In genomic region chr18:73119574-73119973, GRCh38 we compare ENCODE assay signal across 20 cellular contexts.
"Had no signal": no experiment of that assay in that cellular context is flagged by ENCODE, and none has a peak within 500 bp of the region (broad histone marks: within the 10 kb centered on the region; RNA-seq: fewer than 3 reads in every experiment).

No MANE protein-coding gene starts in this region.

- H3K9me3 Mint-ChIP-seq: activated CD4-positive, alpha-beta T cell treated with anti-CD3 and anti-CD28 coated beads, Interleukin-2, amount 10 ng/mL, durations not matched to agents 24 days and 14 days; brain; dendritic cell treated with granulocyte-macrophage colony-stimulating factor and Interleukin-4, amounts not matched to agents 40 ng/mL and 50 ng/mL, for 4 days had no signal

- H3K36me3 Mint-ChIP-seq: activated naive CD4-positive, alpha-beta T cell treated with anti-CD3 and anti-CD28 coated beads, Interleukin-2, amount 50 U/mL, for 24 hours; brain; natural killer cell; stimulated activated effector memory CD8-positive, alpha-beta T cell treated with anti-CD3 and anti-CD28 coated beads, Interleukin-12 subunit alpha, Interleukin-12 subunit beta, amount 100 ng/mL, for 72 hours had no signal

- H3K4me3 Mint-ChIP-seq: activated CD4-positive, alpha-beta T cell treated with anti-CD3 and anti-CD28 coated beads, Interleukin-2, amount 10 ng/mL, durations not matched to agents 24 days and 14 days; activated naive CD4-positive, alpha-beta T cell treated with anti-CD3 and anti-CD28 coated beads, Interleukin-2, amount 50 U/mL, for 24 hours; brain; central memory CD8-positive, alpha-beta T cell; dendritic cell treated with granulocyte-macrophage colony-stimulating factor and Interleukin-4, amounts not matched to agents 40 ng/mL and 50 ng/mL, for 4 days; effector memory CD8-positive, alpha-beta T cell; natural killer cell; stimulated activated effector memory CD8-positive, alpha-beta T cell treated with anti-CD3 and anti-CD28 coated beads, Interleukin-12 subunit alpha, Interleukin-12 subunit beta, amount 100 ng/mL, for 72 hours had no signal

- H3K27ac Mint-ChIP-seq: activated CD4-positive, alpha-beta T cell treated with anti-CD3 and anti-CD28 coated beads, Interleukin-2, amount 10 ng/mL, durations not matched to agents 24 days and 14 days; activated naive CD4-positive, alpha-beta T cell treated with anti-CD3 and anti-CD28 coated beads, Interleukin-2, amount 50 U/mL, for 24 hours; activated T-helper 2 cell treated with anti-CD3 and anti-CD28 coated beads, Interferon-gamma antibody, Interleukin-2, Interleukin-4, amounts not matched to agents 10 μg/mL and 5 μg/mL and 100 μg/mL, durations not matched to agents 14 hours and 24 hours and 36 hours; brain; dendritic cell treated with granulocyte-macrophage colony-stimulating factor and Interleukin-4, amounts not matched to agents 40 ng/mL and 50 ng/mL, for 4 days; effector memory CD8-positive, alpha-beta T cell; natural killer cell; progenitor cell of endocrine pancreas; stimulated activated effector memory CD8-positive, alpha-beta T cell treated with anti-CD3 and anti-CD28 coated beads, Interleukin-12 subunit alpha, Interleukin-12 subunit beta, amount 100 ng/mL, for 72 hours had no signal

- H3K4me1 Mint-ChIP-seq: activated CD4-positive, alpha-beta T cell treated with anti-CD3 and anti-CD28 coated beads, Interleukin-2, amount 10 ng/mL, durations not matched to agents 24 days and 14 days; activated naive CD4-positive, alpha-beta T cell treated with anti-CD3 and anti-CD28 coated beads, Interleukin-2, amount 50 U/mL, for 24 hours; brain; central memory CD8-positive, alpha-beta T cell; natural killer cell; stimulated activated effector memory CD8-positive, alpha-beta T cell treated with anti-CD3 and anti-CD28 coated beads, Interleukin-12 subunit alpha, Interleukin-12 subunit beta, amount 100 ng/mL, for 72 hours had no signal

- ATAC-seq: effector memory CD8-positive, alpha-beta T cell; gastroesophageal sphincter; left lobe of liver; mucosa of descending colon; natural killer cell; right cardiac atrium; stimulated activated effector memory CD8-positive, alpha-beta T cell treated with anti-CD3 and anti-CD28 coated beads, Interleukin-12 subunit alpha, Interleukin-12 subunit beta, amount 100 ng/mL, for 72 hours had no signal

- DNase-seq: activated CD4-positive, alpha-beta T cell treated with anti-CD3 and anti-CD28 coated beads, Interleukin-2, amount 10 ng/mL, durations not matched to agents 24 days and 14 days; activated CD8-positive, alpha-beta memory T cell treated with anti-CD3 and anti-CD28 coated beads for 24 hours; amygdala; effector memory CD8-positive, alpha-beta T cell; islet precursor cell; mammary epithelial cell; mucosa of descending colon; natural killer cell; nucleus accumbens; right cardiac atrium; tibial artery had no signal

- H3K27me3 Mint-ChIP-seq: activated CD4-positive, alpha-beta T cell treated with anti-CD3 and anti-CD28 coated beads, Interleukin-2, amount 10 ng/mL, durations not matched to agents 24 days and 14 days; activated naive CD4-positive, alpha-beta T cell treated with anti-CD3 and anti-CD28 coated beads, Interleukin-2, amount 50 U/mL, for 24 hours; central memory CD8-positive, alpha-beta T cell; dendritic cell treated with granulocyte-macrophage colony-stimulating factor and Interleukin-4, amounts not matched to agents 40 ng/mL and 50 ng/mL, for 4 days; effector memory CD8-positive, alpha-beta T cell; progenitor cell of endocrine pancreas had no signal
